ENCODE assay signal across 25 cellular contexts in genomic region chr6:167397712-167398111, GRCh38.
"Had no signal": no experiment of that assay in that cellular context is flagged by ENCODE, and none has a peak within 500 bp of the region (broad histone marks: within the 10 kb centered on the region; RNA-seq: fewer than 3 reads in every experiment).

No MANE protein-coding gene starts in this region.

- H3K27ac Mint-ChIP-seq: memory B cell; mesothelial cell of epicardium; naive B cell; natural killer cell treated with Interleukin-12 subunit alpha and Interleukin-12 subunit beta and Interleukin-15 and Interleukin-18, amount 100 ng/mL, for 72 hours; stimulated activated naive B cell treated with anti-CD40 and anti-IgM and Interleukin-4, amounts not matched to agents 10 μg/mL and 1 μg/mL and 100 μg/mL, for 72 hours; stimulated activated naive CD8-positive, alpha-beta T cell treated with anti-CD3 and anti-CD28 coated beads, Interleukin-15, Interleukin-2, amounts not matched to agents 100 ng/mL and 50 ng/mL, for 24 hours had no signal

- H3K27me3 Mint-ChIP-seq: stimulated activated naive CD8-positive, alpha-beta T cell treated with anti-CD3 and anti-CD28 coated beads, Interleukin-15, Interleukin-2, amounts not matched to agents 100 ng/mL and 50 ng/mL, for 24 hours had no signal

- H3K9me3 Mint-ChIP-seq: memory B cell; mesothelial cell of epicardium; natural killer cell treated with Interleukin-12 subunit alpha and Interleukin-12 subunit beta and Interleukin-15 and Interleukin-18, amount 100 ng/mL, for 72 hours; neural crest cell; stimulated activated naive B cell treated with anti-CD40 and anti-IgM and Interleukin-4, amounts not matched to agents 10 μg/mL and 1 μg/mL and 100 μg/mL, for 72 hours; stimulated activated naive CD8-positive, alpha-beta T cell treated with anti-CD3 and anti-CD28 coated beads, Interleukin-15, Interleukin-2, amounts not matched to agents 100 ng/mL and 50 ng/mL, for 24 hours had no signal

- H3K4me3 ChIP-seq: colonic mucosa, esophagus squamous epithelium, heart right ventricle, lung, mucosa of descending colon, prostate gland, right atrium auricular region, sigmoid colon, thoracic aorta, tibial nerve, vagina had no signal

- ATAC-seq: heart right ventricle; stimulated activated naive B cell treated with anti-CD40 and anti-IgM and Interleukin-4, amounts not matched to agents 10 μg/mL and 1 μg/mL and 100 μg/mL, for 72 hours had no signal

- H3K4me1 ChIP-seq: esophagus squamous epithelium, heart right ventricle, prostate gland, right atrium auricular region, tibial nerve, vagina had no signal

- DNase-seq: dermis blood vessel endothelial cell; effector memory CD4-positive, alpha-beta T cell; esophagus squamous epithelium; foreskin melanocyte; glutamatergic neuron; heart right ventricle; hypothalamus; mucosa of descending colon; naive B cell; sigmoid colon; stimulated activated CD4-positive, alpha-beta T cell treated with anti-CD3 and anti-CD28 coated beads, Interleukin-15, amount 100 ng/mL, for 24 hours; stimulated activated CD4-positive, alpha-beta T cell treated with anti-CD3 and anti-CD28 coated beads, Interleukin-2, amount 100 ng/mL, for 48 hours; stimulated activated naive B cell treated with anti-CD40 and anti-IgM and Interleukin-4, amounts not matched to agents 10 μg/mL and 1 μg/mL and 100 μg/mL, for 72 hours had no signal

- H3K36me3 ChIP-seq: colonic mucosa, esophagus squamous epithelium, heart right ventricle, prostate gland, right atrium auricular region, sigmoid colon, thoracic aorta, tibial nerve, vagina had no signal

- H3K4me3 Mint-ChIP-seq: memory B cell; mesothelial cell of epicardium; naive B cell; natural killer cell treated with Interleukin-12 subunit alpha and Interleukin-12 subunit beta and Interleukin-15 and Interleukin-18, amount 100 ng/mL, for 72 hours; neural crest cell; stimulated activated naive B cell treated with anti-CD40 and anti-IgM and Interleukin-4, amounts not matched to agents 10 μg/mL and 1 μg/mL and 100 μg/mL, for 72 hours; stimulated activated naive CD8-positive, alpha-beta T cell treated with anti-CD3 and anti-CD28 coated beads, Interleukin-15, Interleukin-2, amounts not matched to agents 100 ng/mL and 50 ng/mL, for 24 hours had no signal

- H3K27me3 ChIP-seq: colonic mucosa, right atrium auricular region, tibial nerve, vagina had no signal

- H3K36me3 Mint-ChIP-seq: memory B cell; mesothelial cell of epicardium; naive B cell; natural killer cell treated with Interleukin-12 subunit alpha and Interleukin-12 subunit beta and Interleukin-15 and Interleukin-18, amount 100 ng/mL, for 72 hours; stimulated activated naive B cell treated with anti-CD40 and anti-IgM and Interleukin-4, amounts not matched to agents 10 μg/mL and 1 μg/mL and 100 μg/mL, for 72 hours had no signal

- H3K9me3 ChIP-seq: colonic mucosa, esophagus squamous epithelium, heart right ventricle, mucosa of descending colon, prostate gland, right atrium auricular region, sigmoid colon, thoracic aorta, tibial nerve, vagina had no signal

- H3K4me1 Mint-ChIP-seq: memory B cell; mesothelial cell of epicardium; naive B cell; neural crest cell; stimulated activated naive B cell treated with anti-CD40 and anti-IgM and Interleukin-4, amounts not matched to agents 10 μg/mL and 1 μg/mL and 100 μg/mL, for 72 hours had no signal

- H3K27ac ChIP-seq: colonic mucosa, esophagus squamous epithelium, heart right ventricle, prostate gland, right atrium auricular region, sigmoid colon, thoracic aorta, tibial nerve, vagina had no signal
